In the genomic region with DNA sequence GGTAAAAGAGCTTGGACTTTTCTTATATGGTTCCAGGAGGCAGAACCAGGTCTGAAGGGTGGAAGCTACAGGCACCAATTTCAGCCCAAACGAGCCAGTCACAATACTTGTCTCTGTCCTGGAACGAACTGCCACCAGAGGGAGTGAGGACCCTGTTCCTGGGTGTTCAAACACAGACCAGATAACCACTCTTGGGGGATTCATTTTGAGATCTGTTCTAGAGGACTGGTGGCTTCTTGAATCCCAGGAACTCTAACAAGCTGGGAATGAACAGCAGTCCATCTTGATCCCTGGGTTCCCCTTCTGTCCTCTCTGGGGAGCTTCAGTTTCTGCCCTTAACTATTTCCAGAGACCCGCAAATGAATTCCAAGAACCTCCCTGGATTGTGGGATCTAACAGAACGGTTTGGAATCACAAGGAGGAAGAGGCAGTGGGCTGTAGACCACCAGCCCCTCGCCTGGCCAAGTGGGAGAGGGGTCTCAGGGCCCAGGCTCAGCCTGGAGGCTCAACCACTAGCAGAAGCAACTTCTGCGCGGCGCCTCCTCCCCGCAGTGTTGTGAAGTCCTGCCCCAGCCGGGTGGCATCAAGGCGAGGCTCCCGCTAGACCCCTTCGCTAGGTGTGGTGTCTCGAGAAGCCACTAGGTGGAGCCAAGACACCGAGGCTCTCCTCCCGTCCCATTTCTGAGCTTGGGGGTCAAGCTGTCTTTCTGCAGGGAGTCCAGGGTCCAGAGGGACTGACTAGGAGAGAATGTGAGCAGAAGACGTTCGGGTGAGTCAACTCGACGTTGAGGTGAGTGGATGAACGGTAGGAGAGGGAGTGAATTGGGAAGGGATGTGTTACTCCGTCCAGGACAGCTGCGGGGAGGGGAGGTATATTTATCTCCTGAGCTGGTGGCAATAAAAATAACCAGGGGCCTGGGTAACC, we compare ENCODE assay signal across 8 cellular contexts. TPM values are rescaled to one million over a fixed set of nuclear protein-coding genes. Genes with fewer than 3 reads are reported as not detected.
DNase-seq lines count a peak whose midpoint lies in the region; ATAC-seq and TF ChIP-seq lines count a peak whose summit lies in the region.

No MANE protein-coding gene starts in this region.

- DNase-seq in Caki2 (ENCODE audit: low read depth) (peak; percentile 79), HFFc6 (peak; percentile 80), NCI-H2196 treated with DMSO at 0.1 percent for 48 hours (lab: John Stamatoyannopoulos, UW; ENCODE audit: unreplicated experiment) (peak; percentile 64), brain pericyte (ENCODE audit: low read depth, low spot score) (peak; percentile 76), iPS-NIHi7 (ENCODE audit: extremely low spot score) (peak; percentile 79)
- DNase-seq in stimulated activated CD4-positive, alpha-beta T cell treated with anti-CD3 and anti-CD28 coated beads, Interleukin-12 subunit alpha, Interleukin-12 subunit beta, amount 100 ng/mL, for 48 hours (ENCODE audit: low read depth in 2 of 3, low spot score in 1 of 3): peak; percentile 62 to 72 (median 65)

- no peak for ATAC-seq in GM18870 (IDR thresholded peaks at IDR 0.05; ENCODE audit: unreplicated experiment)

- peak overlapping the region; percentile 35; the same call in 1 of the 2 replicates for H3K27ac ChIP-seq in VCaP

- H3K4me3 Mint-ChIP-seq in HFFc6: peak overlapping the region; percentile 68

- in situ Hi-C loops in Caki2 (cut with HindIII; ENCODE audit: low pct_unique_long_range_greater_than_20kb, low sequenced_read_pairs): no loop called here

- peaks cover 4% of the 10 kb centered on the region; the same call in 1 of the 2 replicates for H3K27me3 Mint-ChIP-seq in HFFc6 (ENCODE audit: insufficient read depth)

- H3K4me1 Mint-ChIP-seq in HFFc6 (ENCODE audit: low read depth): peaks cover 58% of the 10 kb centered on the region

- H3K27ac Mint-ChIP-seq in HFFc6: no peak overlapping the region

- peak; percentile 91 for TF ChIP-seq CTCF in HFFc6 (IDR thresholded peaks at IDR 0.05)
- TF ChIP-seq CTCF in VCaP (conservative IDR thresholded peaks at IDR 0.05): peak; percentile 91

- no peaks in the 10 kb centered on the region for H3K36me3 Mint-ChIP-seq in HFFc6 (ENCODE audit: low read depth)

- H3K9me3 Mint-ChIP-seq in HFFc6: no peaks in the 10 kb centered on the region

RNA-seq across cellular contexts. Expression of gene NES, which starts 12.1 kb away (rescaled TPM):
- total RNA-seq in Caki2 (2014; rRNA removed; shearing (Covaris generic); ENCODE audit: low replicate concordance): 0.03 TPM in 2 replicates
- total RNA-seq in HFFc6 (2021; fragmentation: NEBNext Ultra II Directional; extraction: Animal tissue kit (Norgen Biotek cat#: 25700)): 100 to 1,000 TPM; 106 to 126 (median 116) TPM

RNA-seq across cellular contexts. Expression of gene CRABP2, which starts 16.1 kb away (rescaled TPM):
- total RNA-seq in Caki2 (2014; rRNA removed; shearing (Covaris generic); ENCODE audit: low replicate concordance): not detected in 2 replicates
- total RNA-seq in HFFc6 (2021; fragmentation: NEBNext Ultra II Directional; extraction: Animal tissue kit (Norgen Biotek cat#: 25700)): 10 to 100 TPM; 55.9 to 70.4 (median 59.2) TPM

RNA-seq across cellular contexts. Expression of gene METTL25B, which starts 39.0 kb away (rescaled TPM):
- total RNA-seq in Caki2 (2014; rRNA removed; shearing (Covaris generic); ENCODE audit: low replicate concordance): 34.4 and 34.6 TPM in 2 replicates
- 10 to 100 TPM; 11.2 to 16.0 (median 13.9) TPM for total RNA-seq in HFFc6 (2021; fragmentation: NEBNext Ultra II Directional; extraction: Animal tissue kit (Norgen Biotek cat#: 25700))

RNA-seq across cellular contexts. Expression of gene ISG20L2, which starts 39.3 kb away (rescaled TPM):
- 9.6 and 19.6 TPM in 2 replicates for total RNA-seq in Caki2 (2014; rRNA removed; shearing (Covaris generic); ENCODE audit: low replicate concordance)
- 10 to 100 TPM; 16.2 to 26.9 (median 20.6) TPM for total RNA-seq in HFFc6 (2021; fragmentation: NEBNext Ultra II Directional; extraction: Animal tissue kit (Norgen Biotek cat#: 25700))

RNA-seq across cellular contexts. Expression of gene BCAN, which starts 47.4 kb away (rescaled TPM):
- not detected in 2 replicates for total RNA-seq in Caki2 (2014; rRNA removed; shearing (Covaris generic); ENCODE audit: low replicate concordance)
- total RNA-seq in HFFc6 (2021; fragmentation: NEBNext Ultra II Directional; extraction: Animal tissue kit (Norgen Biotek cat#: 25700)): not detected

Comparison
In these comparisons a context has a peak if more than half of its experiments do, and no peak if none do; other contexts are left out.
1. RNA of gene NES, which starts 12.1 kb away (total RNA-seq): 106 to 126 TPM in HFFc6; 0.03 TPM in Caki2; every median in the first group is over 100 times any median in the second.
2. RNA of gene CRABP2, which starts 16.1 kb away (total RNA-seq): 55.9 to 70.4 TPM in HFFc6; not detected in Caki2; every median in the first group is over 10 times any median in the second.
3. Peak in every context shown above with its lines, with median percentiles within 50 percentile points of each other: DNase-seq.